In the genomic region with DNA sequence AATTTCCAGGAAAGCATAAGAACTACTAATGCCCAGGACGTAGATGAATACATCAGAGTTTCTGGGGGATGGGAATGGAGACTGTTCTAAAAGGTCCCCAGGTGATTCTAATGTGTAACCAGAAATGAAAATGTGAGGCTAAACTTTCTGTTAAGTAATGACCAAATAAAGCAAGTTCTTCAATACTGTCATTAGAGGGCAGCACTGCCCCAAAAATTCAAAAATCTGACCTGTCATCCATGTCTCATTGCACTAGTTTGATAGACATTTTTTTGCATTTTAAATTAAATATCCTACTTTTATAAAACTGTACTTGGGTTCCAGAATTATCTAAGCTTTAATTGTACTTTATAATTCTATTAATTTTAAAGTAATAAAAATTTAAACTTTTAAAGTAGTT, we compare ENCODE assay signal across 9 cellular contexts.
DNase-seq lines count a peak whose midpoint lies in the region; ATAC-seq, FAIRE-seq and TF ChIP-seq lines count a peak whose summit lies in the region.
"Had no signal": no experiment of that assay in that cellular context is flagged by ENCODE, and none has a peak within 500 bp of the region (broad histone marks: within the 10 kb centered on the region; RNA-seq: fewer than 3 reads in every experiment).

No MANE protein-coding gene starts in this region.

- CTCF ChIA-PET in MCF 10A (lab: Yijun Ruan, JAX) = interaction anchor here (0.6 to 1.7 kb wide), 18 partner anchors 8 to 379 kb away, joined by 3 to 7 read pairs (median 3); no protein-coding TSS in a partner anchor

- H3K27ac Mint-ChIP-seq in MCF 10A (ENCODE audit: low read depth, unreplicated experiment) = no peak overlapping the region
- no peak overlapping the region for H3K27ac Mint-ChIP-seq in activated T-cell treated with anti-CD3 and anti-CD28 coated beads, Interleukin-2, amount 50 U/mL, for 24 hours

- H3K4me1 ChIP-seq in mesenchymal stem cell (ENCODE audit: control insufficient read depth, insufficient read depth, low read depth, low read length) = no peaks in the 10 kb centered on the region

- H3K4me3 Mint-ChIP-seq in MCF 10A (ENCODE audit: unreplicated experiment) = no peak overlapping the region
- H3K4me3 Mint-ChIP-seq in activated T-cell treated with anti-CD3 and anti-CD28 coated beads, Interleukin-2, amount 50 U/mL, for 24 hours = no peak overlapping the region

- POLR2A ChIA-PET in MCF 10A (lab: Yijun Ruan, JAX) = no interaction called here

- intact Hi-C loops in MCF 10A (cut with micrococcal nuclease) = loop anchor here (1.0 to 10.0 kb wide), 5 partner anchors 216 to 857 kb away; no protein-coding TSS in a partner anchor
- intact Hi-C loops in sciatic nerve (cut with DNase I) = no loop called here

- H3K4me1 Mint-ChIP-seq in MCF 10A (ENCODE audit: insufficient read depth, unreplicated experiment) = no peaks in the 10 kb centered on the region
- H3K4me1 Mint-ChIP-seq in activated T-cell treated with anti-CD3 and anti-CD28 coated beads, Interleukin-2, amount 50 U/mL, for 24 hours (ENCODE audit: low read depth) = no peaks in the 10 kb centered on the region

- no peak overlapping the region for H2BK15ac ChIP-seq in mesenchymal stem cell (ENCODE audit: low read depth, poor library complexity, severe bottlenecking)

- no peak overlapping the region for H3K23ac ChIP-seq in mesenchymal stem cell (ENCODE audit: low read length in 2 of 2)

- no peak for FAIRE-seq in D721Med (lab: Jason Lieb, UNC)

- H4K8ac ChIP-seq in mesenchymal stem cell (ENCODE audit: low read length) = no peak overlapping the region

- BruUV-seq in MCF 10A (replicated peaks; lab: Mats Ljungman, UMichigan) = no TSS peak

- H3K9ac ChIP-seq in mesenchymal stem cell (ENCODE audit: low read length) = no peak overlapping the region

- no peak overlapping the region for H2BK5ac ChIP-seq in mesenchymal stem cell (ENCODE audit: low read depth, low read length, poor library complexity, severe bottlenecking)

- ATAC-seq in GM18867 (IDR thresholded peaks at IDR 0.05; ENCODE audit: unreplicated experiment) = peak; percentile 73
- ATAC-seq in HG03175 (IDR thresholded peaks at IDR 0.05; ENCODE audit: unreplicated experiment) = peak; percentile 75
- ATAC-seq in sciatic nerve = no peak

- no peaks in the 10 kb centered on the region for H3K9me3 ChIP-seq in mesenchymal stem cell (ENCODE audit: control insufficient read depth, low read length)

- 0% methylated on average over 1 of the region's 1 CpG for WGBS in mesenchymal stem cell

- H3K9me3 Mint-ChIP-seq in MCF 10A (ENCODE audit: unreplicated experiment) = no peaks in the 10 kb centered on the region
- no peaks in the 10 kb centered on the region for H3K9me3 Mint-ChIP-seq in activated T-cell treated with anti-CD3 and anti-CD28 coated beads, Interleukin-2, amount 50 U/mL, for 24 hours

- no peaks in the 10 kb centered on the region for H3K79me1 ChIP-seq in mesenchymal stem cell (replicated peaks; ENCODE audit: low read length, poor library complexity, severe bottlenecking)

- H4K91ac ChIP-seq in mesenchymal stem cell (ENCODE audit: low read length) = no peak overlapping the region

- TF ChIP-seq CTCF in D721Med (IDR thresholded peaks at IDR 0.05; ENCODE audit: insufficient read depth, missing control alignments) = peak; percentile 78
- TF ChIP-seq CTCF in MCF 10A (IDR thresholded peaks at IDR 0.05; ENCODE audit: unreplicated experiment) = peak; percentile 48

- no peaks in the 10 kb centered on the region for H3K36me3 ChIP-seq in mesenchymal stem cell (ENCODE audit: control insufficient read depth in 1 of 2, insufficient read depth in 2 of 2, low read depth in 1 of 2, low read length in 2 of 2)

- no peak overlapping the region for H2BK120ac ChIP-seq in mesenchymal stem cell (ENCODE audit: low read depth, low read length)

- no peak overlapping the region for H3K4me2 ChIP-seq in mesenchymal stem cell (ENCODE audit: low read length, poor library complexity, severe bottlenecking)

- H3K27me3 Mint-ChIP-seq in MCF 10A (ENCODE audit: insufficient read depth, unreplicated experiment) = peaks cover 52% of the 10 kb centered on the region
- peaks cover 9% of the 10 kb centered on the region for H3K27me3 Mint-ChIP-seq in activated T-cell treated with anti-CD3 and anti-CD28 coated beads, Interleukin-2, amount 50 U/mL, for 24 hours

- H2BK12ac ChIP-seq in mesenchymal stem cell (ENCODE audit: low read length in 2 of 2) = no peak overlapping the region

- no peak overlapping the region for H2AFZ ChIP-seq in mesenchymal stem cell (ENCODE audit: low read depth, low read length)

- DNase-seq in D721Med (ENCODE audit: insufficient read length, low spot score) = no peak
- peak; percentile 25 for DNase-seq in NCI-H345 treated with DMSO at 0.1 percent for 48 hours (lab: John Stamatoyannopoulos, UW; ENCODE audit: unreplicated experiment)
- peak; percentile 76 for DNase-seq in MCF 10A (ENCODE audit: unreplicated experiment)
- peak; percentile 56 for DNase-seq in mesenchymal stem cell
- DNase-seq in sciatic nerve (ENCODE audit: low spot score) = no peak
- no peak for DNase-seq in activated T-cell treated with anti-CD3 and anti-CD28 coated beads, Interleukin-2, amount 50 U/mL, for 24 hours

- H3K4ac ChIP-seq in mesenchymal stem cell (ENCODE audit: low read depth in 1 of 2, low read length in 2 of 2) = no peak overlapping the region

- no peak overlapping the region for H3K27ac ChIP-seq in mesenchymal stem cell (ENCODE audit: low read length, poor library complexity, severe bottlenecking)
- H3K27ac ChIP-seq: skin epidermis had no signal

- H3K27me3 ChIP-seq in mesenchymal stem cell (ENCODE audit: control insufficient read depth in 1 of 2, insufficient read depth in 1 of 2, low read length in 2 of 2) = peaks cover 6 to 12% of the 10 kb centered on the region in 2 experiments

- no peak overlapping the region for H3K18ac ChIP-seq in mesenchymal stem cell (ENCODE audit: low read depth in 1 of 2, low read length in 2 of 2)

- H3K14ac ChIP-seq in mesenchymal stem cell (ENCODE audit: low read length in 2 of 2) = no peak overlapping the region

- H3K4me3 ChIP-seq in mesenchymal stem cell (ENCODE audit: insufficient read depth in 1 of 2, low read depth in 1 of 2, low read length in 2 of 2) = no peak overlapping the region
- H3K4me3 ChIP-seq: skin epidermis had no signal

- no peaks in the 10 kb centered on the region for H3K36me3 Mint-ChIP-seq in MCF 10A (ENCODE audit: insufficient read depth, unreplicated experiment)
- no peaks in the 10 kb centered on the region for H3K36me3 Mint-ChIP-seq in activated T-cell treated with anti-CD3 and anti-CD28 coated beads, Interleukin-2, amount 50 U/mL, for 24 hours (ENCODE audit: low read depth)

- no peak overlapping the region for H2AK5ac ChIP-seq in mesenchymal stem cell (ENCODE audit: low read length, severe bottlenecking)

Comparison
In these comparisons a context has a peak if more than half of its experiments do, and no peak if none do; other contexts are left out.
1. DNase-seq: peak in NCI-H345 treated with DMSO at 0.1 percent for 48 hours (single experiment), MCF 10A (single experiment) and mesenchymal stem cell (single experiment); none in D721Med (single experiment), sciatic nerve (single experiment) and activated T-cell treated with anti-CD3 and anti-CD28 coated beads, Interleukin-2, amount 50 U/mL, for 24 hours (single experiment).